In the genomic region with DNA sequence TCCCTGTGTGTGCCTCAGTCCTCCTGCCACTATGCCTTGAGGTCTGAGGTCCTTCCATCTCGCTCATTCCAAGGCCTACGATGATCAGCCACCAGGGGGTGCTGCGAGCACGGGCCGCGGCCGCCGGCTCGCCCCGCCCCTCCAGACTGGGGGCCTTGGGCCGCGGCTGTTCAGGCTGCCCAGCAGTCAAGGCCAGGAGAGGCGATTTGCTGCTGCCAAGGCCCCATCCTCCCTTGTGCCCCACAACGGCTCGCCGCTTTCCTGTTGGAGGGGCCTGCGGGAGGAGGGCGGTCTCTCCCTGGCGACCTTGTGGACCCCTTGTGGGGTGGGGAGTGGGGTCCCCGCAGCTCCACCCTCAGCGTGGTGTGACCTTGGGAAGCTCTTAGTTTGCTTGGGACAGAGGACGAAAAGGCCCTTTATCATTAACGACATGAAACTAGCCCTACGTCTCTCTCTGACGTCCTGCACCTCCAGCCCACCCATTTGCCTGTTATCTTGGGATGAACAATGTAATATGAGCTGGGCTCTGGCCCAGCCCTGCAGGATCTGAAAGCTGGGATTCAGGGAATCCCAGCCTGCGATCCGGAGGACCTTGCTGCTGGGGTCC, we compare ENCODE assay signal across 1 cellular context.
A peak's percentile ranks its signal among the peaks of the same experiment; 100 is the strongest.
TF ChIP-seq lines count a peak whose summit lies in the region.

No MANE protein-coding gene starts in this region.

TF ChIP-seq in GM12878, 131 proteins besides CTCF, POLR2A, EP300 and RAD21 (continued from another document and continues in another):
- TF ChIP-seq IRF5 (IDR thresholded peaks at IDR 0.05; ENCODE audit: borderline replicate concordance) (no peak), SMARCA5 (IDR thresholded peaks at IDR 0.05) (peak; percentile 85), BACH1 (IDR thresholded peaks at IDR 0.05; ENCODE audit: borderline replicate concordance) (peak; percentile 49; the same call in 1 of the 2 replicates), YY1 (IDR thresholded peaks at IDR 0.05; ENCODE audit: low read depth, low read length) (peak; percentile 58), IKZF1 (conservative IDR thresholded peaks at IDR 0.05) (0 out of 2 replicates have a peak, but pooled peaks have one; percentile 18), REST (IDR thresholded peaks at IDR 0.05; ENCODE audit: low read depth, low read length) (no peak), ZBTB33 (IDR thresholded peaks at IDR 0.05) (no peak), STAT3 (IDR thresholded peaks at IDR 0.05; ENCODE audit: low read depth, low read length) (no peak), EED (IDR thresholded peaks at IDR 0.05; ENCODE audit: low read depth) (no peak), BCLAF1 (IDR thresholded peaks at IDR 0.05) (no peak), SMAD5 (IDR thresholded peaks at IDR 0.05; ENCODE audit: low read depth) (no peak), SPI1 (IDR thresholded peaks at IDR 0.05; ENCODE audit: borderline replicate concordance, insufficient read depth, low read depth, low read length) (no peak), NR2F1 (conservative IDR thresholded peaks at IDR 0.05) (no peak), USF1 (IDR thresholded peaks at IDR 0.05; ENCODE audit: borderline replicate concordance, extremely low read length, insufficient read depth, low read depth, low read length) (no peak), RBBP5 (conservative IDR thresholded peaks at IDR 0.05) (no peak)
- TF ChIP-seq, protein P1, sequence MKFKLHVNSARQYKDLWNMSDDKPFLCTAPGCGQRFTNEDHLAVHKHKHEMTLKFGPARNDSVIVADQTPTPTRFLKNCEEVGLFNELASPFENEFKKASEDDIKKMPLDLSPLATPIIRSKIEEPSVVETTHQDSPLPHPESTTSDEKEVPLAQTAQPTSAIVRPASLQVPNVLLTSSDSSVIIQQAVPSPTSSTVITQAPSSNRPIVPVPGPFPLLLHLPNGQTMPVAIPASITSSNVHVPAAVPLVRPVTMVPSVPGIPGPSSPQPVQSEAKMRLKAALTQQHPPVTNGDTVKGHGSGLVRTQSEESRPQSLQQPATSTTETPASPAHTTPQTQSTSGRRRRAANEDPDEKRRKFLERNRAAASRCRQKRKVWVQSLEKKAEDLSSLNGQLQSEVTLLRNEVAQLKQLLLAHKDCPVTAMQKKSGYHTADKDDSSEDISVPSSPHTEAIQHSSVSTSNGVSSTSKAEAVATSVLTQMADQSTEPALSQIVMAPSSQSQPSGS (IDR thresholded peaks at IDR 0.05; ENCODE audit: low read length), result no peak
- TF ChIP-seq, protein P2, sequence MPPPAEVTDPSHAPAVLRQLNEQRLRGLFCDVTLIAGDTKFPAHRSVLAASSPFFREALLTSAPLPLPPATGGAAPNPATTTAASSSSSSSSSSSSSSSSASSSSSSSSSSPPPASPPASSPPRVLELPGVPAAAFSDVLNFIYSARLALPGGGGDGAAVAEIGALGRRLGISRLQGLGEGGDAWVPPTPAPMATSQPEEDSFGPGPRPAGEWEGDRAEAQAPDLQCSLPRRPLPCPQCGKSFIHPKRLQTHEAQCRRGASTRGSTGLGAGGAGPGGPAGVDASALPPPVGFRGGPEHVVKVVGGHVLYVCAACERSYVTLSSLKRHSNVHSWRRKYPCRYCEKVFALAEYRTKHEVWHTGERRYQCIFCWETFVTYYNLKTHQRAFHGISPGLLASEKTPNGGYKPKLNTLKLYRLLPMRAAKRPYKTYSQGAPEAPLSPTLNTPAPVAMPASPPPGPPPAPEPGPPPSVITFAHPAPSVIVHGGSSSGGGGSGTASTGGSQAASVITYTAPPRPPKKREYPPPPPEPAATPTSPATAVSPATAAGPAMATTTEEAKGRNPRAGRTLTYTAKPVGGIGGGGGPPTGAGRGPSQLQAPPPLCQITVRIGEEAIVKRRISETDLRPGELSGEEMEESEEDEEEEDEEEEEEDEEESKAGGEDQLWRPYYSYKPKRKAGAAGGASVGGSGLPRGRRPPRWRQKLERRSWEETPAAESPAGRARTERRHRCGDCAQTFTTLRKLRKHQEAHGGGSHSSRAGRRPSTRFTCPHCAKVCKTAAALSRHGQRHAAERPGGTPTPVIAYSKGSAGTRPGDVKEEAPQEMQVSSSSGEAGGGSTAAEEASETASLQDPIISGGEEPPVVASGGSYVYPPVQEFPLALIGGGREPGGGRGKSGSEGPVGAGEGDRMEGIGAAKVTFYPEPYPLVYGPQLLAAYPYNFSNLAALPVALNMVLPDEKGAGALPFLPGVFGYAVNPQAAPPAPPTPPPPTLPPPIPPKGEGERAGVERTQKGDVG (CRISPR knock-in tag; IDR thresholded peaks at IDR 0.05), result no peak
- TF ChIP-seq, protein P3, sequence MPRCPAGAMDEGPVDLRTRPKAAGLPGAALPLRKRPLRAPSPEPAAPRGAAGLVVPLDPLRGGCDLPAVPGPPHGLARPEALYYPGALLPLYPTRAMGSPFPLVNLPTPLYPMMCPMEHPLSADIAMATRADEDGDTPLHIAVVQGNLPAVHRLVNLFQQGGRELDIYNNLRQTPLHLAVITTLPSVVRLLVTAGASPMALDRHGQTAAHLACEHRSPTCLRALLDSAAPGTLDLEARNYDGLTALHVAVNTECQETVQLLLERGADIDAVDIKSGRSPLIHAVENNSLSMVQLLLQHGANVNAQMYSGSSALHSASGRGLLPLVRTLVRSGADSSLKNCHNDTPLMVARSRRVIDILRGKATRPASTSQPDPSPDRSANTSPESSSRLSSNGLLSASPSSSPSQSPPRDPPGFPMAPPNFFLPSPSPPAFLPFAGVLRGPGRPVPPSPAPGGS (IDR thresholded peaks at IDR 0.05; ENCODE audit: borderline replicate concordance, insufficient read depth, low read depth, low read length, poor library complexity, severe bottlenecking), result no peak
- TF ChIP-seq, protein P4, sequence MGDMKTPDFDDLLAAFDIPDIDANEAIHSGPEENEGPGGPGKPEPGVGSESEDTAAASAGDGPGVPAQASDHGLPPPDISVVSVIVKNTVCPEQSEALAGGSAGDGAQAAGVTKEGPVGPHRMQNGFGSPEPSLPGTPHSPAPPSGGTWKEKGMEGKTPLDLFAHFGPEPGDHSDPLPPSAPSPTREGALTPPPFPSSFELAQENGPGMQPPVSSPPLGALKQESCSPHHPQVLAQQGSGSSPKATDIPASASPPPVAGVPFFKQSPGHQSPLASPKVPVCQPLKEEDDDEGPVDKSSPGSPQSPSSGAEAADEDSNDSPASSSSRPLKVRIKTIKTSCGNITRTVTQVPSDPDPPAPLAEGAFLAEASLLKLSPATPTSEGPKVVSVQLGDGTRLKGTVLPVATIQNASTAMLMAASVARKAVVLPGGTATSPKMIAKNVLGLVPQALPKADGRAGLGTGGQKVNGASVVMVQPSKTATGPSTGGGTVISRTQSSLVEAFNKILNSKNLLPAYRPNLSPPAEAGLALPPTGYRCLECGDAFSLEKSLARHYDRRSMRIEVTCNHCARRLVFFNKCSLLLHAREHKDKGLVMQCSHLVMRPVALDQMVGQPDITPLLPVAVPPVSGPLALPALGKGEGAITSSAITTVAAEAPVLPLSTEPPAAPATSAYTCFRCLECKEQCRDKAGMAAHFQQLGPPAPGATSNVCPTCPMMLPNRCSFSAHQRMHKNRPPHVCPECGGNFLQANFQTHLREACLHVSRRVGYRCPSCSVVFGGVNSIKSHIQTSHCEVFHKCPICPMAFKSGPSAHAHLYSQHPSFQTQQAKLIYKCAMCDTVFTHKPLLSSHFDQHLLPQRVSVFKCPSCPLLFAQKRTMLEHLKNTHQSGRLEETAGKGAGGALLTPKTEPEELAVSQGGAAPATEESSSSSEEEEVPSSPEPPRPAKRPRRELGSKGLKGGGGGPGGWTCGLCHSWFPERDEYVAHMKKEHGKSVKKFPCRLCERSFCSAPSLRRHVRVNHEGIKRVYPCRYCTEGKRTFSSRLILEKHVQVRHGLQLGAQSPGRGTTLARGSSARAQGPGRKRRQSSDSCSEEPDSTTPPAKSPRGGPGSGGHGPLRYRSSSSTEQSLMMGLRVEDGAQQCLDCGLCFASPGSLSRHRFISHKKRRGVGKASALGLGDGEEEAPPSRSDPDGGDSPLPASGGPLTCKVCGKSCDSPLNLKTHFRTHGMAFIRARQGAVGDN (IDR thresholded peaks at IDR 0.05), result no peak
- TF ChIP-seq, protein P5, sequence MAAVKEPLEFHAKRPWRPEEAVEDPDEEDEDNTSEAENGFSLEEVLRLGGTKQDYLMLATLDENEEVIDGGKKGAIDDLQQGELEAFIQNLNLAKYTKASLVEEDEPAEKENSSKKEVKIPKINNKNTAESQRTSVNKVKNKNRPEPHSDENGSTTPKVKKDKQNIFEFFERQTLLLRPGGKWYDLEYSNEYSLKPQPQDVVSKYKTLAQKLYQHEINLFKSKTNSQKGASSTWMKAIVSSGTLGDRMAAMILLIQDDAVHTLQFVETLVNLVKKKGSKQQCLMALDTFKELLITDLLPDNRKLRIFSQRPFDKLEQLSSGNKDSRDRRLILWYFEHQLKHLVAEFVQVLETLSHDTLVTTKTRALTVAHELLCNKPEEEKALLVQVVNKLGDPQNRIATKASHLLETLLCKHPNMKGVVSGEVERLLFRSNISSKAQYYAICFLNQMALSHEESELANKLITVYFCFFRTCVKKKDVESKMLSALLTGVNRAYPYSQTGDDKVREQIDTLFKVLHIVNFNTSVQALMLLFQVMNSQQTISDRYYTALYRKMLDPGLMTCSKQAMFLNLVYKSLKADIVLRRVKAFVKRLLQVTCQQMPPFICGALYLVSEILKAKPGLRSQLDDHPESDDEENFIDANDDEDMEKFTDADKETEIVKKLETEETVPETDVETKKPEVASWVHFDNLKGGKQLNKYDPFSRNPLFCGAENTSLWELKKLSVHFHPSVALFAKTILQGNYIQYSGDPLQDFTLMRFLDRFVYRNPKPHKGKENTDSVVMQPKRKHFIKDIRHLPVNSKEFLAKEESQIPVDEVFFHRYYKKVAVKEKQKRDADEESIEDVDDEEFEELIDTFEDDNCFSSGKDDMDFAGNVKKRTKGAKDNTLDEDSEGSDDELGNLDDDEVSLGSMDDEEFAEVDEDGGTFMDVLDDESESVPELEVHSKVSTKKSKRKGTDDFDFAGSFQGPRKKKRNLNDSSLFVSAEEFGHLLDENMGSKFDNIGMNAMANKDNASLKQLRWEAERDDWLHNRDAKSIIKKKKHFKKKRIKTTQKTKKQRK (IDR thresholded peaks at IDR 0.05; ENCODE audit: low read depth, low read length), result no peak
